ENCODE assay signal across 8 cellular contexts in genomic region chr6:123802351-123802696, GRCh38. TPM values are rescaled to one million over a fixed set of nuclear protein-coding genes. Genes with fewer than 3 reads are reported as not detected.
DNase-seq lines count a peak whose midpoint lies in the region; ATAC-seq, FAIRE-seq and TF ChIP-seq lines count a peak whose summit lies in the region.

No MANE protein-coding gene starts in this region.

- peak overlapping the region; percentile 83 for H2AFZ ChIP-seq in astrocyte (ENCODE audit: low read depth, low read length)
- H2AFZ ChIP-seq in Karpas-422 (ENCODE audit: low read length) = no peak overlapping the region

- no peaks in the 10 kb centered on the region for H3K4me1 Mint-ChIP-seq in astrocyte (ENCODE audit: low read depth, unreplicated experiment)

- TF ChIP-seq CTCF in astrocyte (IDR thresholded peaks at IDR 0.05; ENCODE audit: insufficient read depth, low read depth, low read length) = no peak

- H3K4me3 Mint-ChIP-seq in astrocyte (ENCODE audit: unreplicated experiment) = peak overlapping the region; percentile 85

- FAIRE-seq in astrocyte (lab: Jason Lieb, UNC) = no peak

- DNase-seq in astrocyte (ENCODE audit: low read depth) (no peak), skeletal muscle cell (ENCODE audit: low read depth) (no peak), Karpas-422 (no peak), C1 segment of cervical spinal cord (lab: John Stamatoyannopoulos, UW) (no peak), glomerular visceral epithelial cell (ENCODE audit: extremely low spot score) (no peak)
- DNase-seq in stimulated activated CD4-positive, alpha-beta T cell treated with anti-CD3 and anti-CD28 coated beads, Interleukin-4, amount 100 ng/mL, for 4 hours = no peak

- H3K27ac ChIP-seq in astrocyte (ENCODE audit: low read depth, low read length) (no peak overlapping the region), Karpas-422 (ENCODE audit: low read length) (no peak overlapping the region)

- no peaks in the 10 kb centered on the region for H3K9me3 Mint-ChIP-seq in astrocyte (ENCODE audit: unreplicated experiment)

- H3K27me3 Mint-ChIP-seq in astrocyte (ENCODE audit: low read depth, unreplicated experiment) = peaks cover 35% of the 10 kb centered on the region

- H3K9me3 ChIP-seq in astrocyte (ENCODE audit: insufficient read depth, low read depth, low read length) = no peaks in the 10 kb centered on the region
- H3K9me3 ChIP-seq in Karpas-422 (ENCODE audit: low read length) = no peaks in the 10 kb centered on the region

- H3K36me3 Mint-ChIP-seq in astrocyte (ENCODE audit: low read depth, unreplicated experiment) = no peaks in the 10 kb centered on the region

- H3K4me1 ChIP-seq in astrocyte (ENCODE audit: insufficient read depth, low read length) = peaks cover 3% of the 10 kb centered on the region
- no peaks in the 10 kb centered on the region for H3K4me1 ChIP-seq in Karpas-422 (ENCODE audit: low read length)

- H3K4me3 ChIP-seq in astrocyte (ENCODE audit: insufficient read depth, low read depth, low read length) (peak overlapping the region; percentile 56), skeletal muscle cell (ENCODE audit: low read depth, low read length) (peak overlapping the region; percentile 60), Karpas-422 (ENCODE audit: low read length) (no peak overlapping the region)

- peak overlapping the region; percentile 92 for H3K4me2 ChIP-seq in astrocyte (ENCODE audit: low read length)
- H3K4me2 ChIP-seq in Karpas-422 (ENCODE audit: low read depth, low read length, poor library complexity, severe bottlenecking) = no peak overlapping the region

- H3K27ac Mint-ChIP-seq in astrocyte (ENCODE audit: unreplicated experiment) = no peak overlapping the region

- H4K20me1 ChIP-seq in astrocyte (ENCODE audit: insufficient read depth, low read length) (no peaks in the 10 kb centered on the region), Karpas-422 (ENCODE audit: insufficient read depth, low read depth, low read length) (no peaks in the 10 kb centered on the region)

- H3K79me2 ChIP-seq in astrocyte (ENCODE audit: insufficient read depth, low read length) (no peaks in the 10 kb centered on the region), Karpas-422 (ENCODE audit: low read length) (no peaks in the 10 kb centered on the region)

- ATAC-seq in GM19324 (IDR thresholded peaks at IDR 0.05; ENCODE audit: low FRiP score, unreplicated experiment) (peak; percentile 6), HG02938 (IDR thresholded peaks at IDR 0.05; ENCODE audit: unreplicated experiment) (peak; percentile 10)

- H3K36me3 ChIP-seq in astrocyte (ENCODE audit: insufficient read depth, low read length) (no peaks in the 10 kb centered on the region), Karpas-422 (ENCODE audit: insufficient read depth, low read length) (no peaks in the 10 kb centered on the region)

- no peaks in the 10 kb centered on the region for H3K9me2 ChIP-seq in Karpas-422 (replicated peaks; ENCODE audit: insufficient read depth, low read length)

- peaks cover 16% of the 10 kb centered on the region for H3K27me3 ChIP-seq in astrocyte (ENCODE audit: insufficient read depth, low read length)
- no peaks in the 10 kb centered on the region for H3K27me3 ChIP-seq in Karpas-422 (ENCODE audit: low read length)

- peak overlapping the region; percentile 17 for H3K9ac ChIP-seq in astrocyte (ENCODE audit: low read length)
- H3K9ac ChIP-seq in Karpas-422 (ENCODE audit: low read length) = no peak overlapping the region

RNA-seq across cellular contexts. Expression of gene NKAIN2, which starts 1.3 kb away (rescaled TPM):
- total RNA-seq in astrocyte = 0.07 TPM in 1 of 2 replicates, not detected in the other
- not detected in 2 replicates for total RNA-seq in Karpas-422 (2014; rRNA removed; shearing (Covaris generic); ENCODE audit: low replicate concordance)
